2 cellular contexts compared by ENCODE assay signal in the genomic region with DNA sequence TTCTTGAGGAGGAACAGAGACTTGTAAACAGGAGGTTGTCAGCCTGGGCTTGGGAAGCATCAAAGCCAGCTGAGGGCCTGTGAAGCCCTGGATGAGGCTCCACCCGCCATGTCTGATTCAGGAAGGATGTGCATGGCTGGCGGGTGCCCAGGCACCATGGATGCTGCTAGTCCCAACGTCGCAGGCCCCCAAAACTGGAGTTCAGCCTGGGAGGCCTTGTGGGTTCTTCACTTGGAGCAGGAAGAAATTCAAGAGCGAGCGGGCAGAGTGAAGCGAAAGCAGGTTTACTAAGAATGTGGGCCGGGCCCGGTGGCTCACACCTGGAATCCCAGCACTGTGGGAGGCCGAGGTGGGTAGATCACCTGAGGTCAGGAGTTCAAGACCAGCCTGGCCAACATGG.
TF ChIP-seq lines count a peak whose summit lies in the region.

No MANE protein-coding gene starts in this region.

TF ChIP-seq in IMR-90, 13 proteins besides CTCF, POLR2A, EP300 and RAD21:
- TF ChIP-seq SMC3 (IDR thresholded peaks at IDR 0.05; ENCODE audit: low read depth, low read length) (no peak), ELK1 (IDR thresholded peaks at IDR 0.05; ENCODE audit: borderline replicate concordance, low read depth, low read length) (no peak), RFX5 (IDR thresholded peaks at IDR 0.05; ENCODE audit: low read depth, low read length) (no peak), USF2 (IDR thresholded peaks at IDR 0.05; ENCODE audit: low read depth, low read length) (no peak), MAZ (IDR thresholded peaks at IDR 0.05; ENCODE audit: borderline replicate concordance, low read depth, low read length) (no peak), RCOR1 (IDR thresholded peaks at IDR 0.05; ENCODE audit: insufficient replicate concordance, low read length) (no peak), CEBPB (IDR thresholded peaks at IDR 0.05; ENCODE audit: low read depth, low read length) (no peak), BHLHE40 (IDR thresholded peaks at IDR 0.05; ENCODE audit: low read depth, low read length) (no peak), MXI1 (IDR thresholded peaks at IDR 0.05; ENCODE audit: borderline replicate concordance, low read depth, low read length) (no peak), CHD1 (IDR thresholded peaks at IDR 0.05; ENCODE audit: low read depth, low read length) (no peak), MAFK (IDR thresholded peaks at IDR 0.05; ENCODE audit: low read depth, low read length) (no peak)

TF ChIP-seq in endothelial cell of umbilical vein, 7 proteins besides CTCF, POLR2A, EP300 and RAD21:
- TF ChIP-seq MAX (IDR thresholded peaks at IDR 0.05; ENCODE audit: insufficient read depth, insufficient read length): no peak
- TF ChIP-seq EZH2 (IDR thresholded peaks at IDR 0.05; ENCODE audit: borderline replicate concordance, low read depth, low read length, severe bottlenecking): no peak
- no peak for TF ChIP-seq FOS (IDR thresholded peaks at IDR 0.05; ENCODE audit: borderline replicate concordance, insufficient read depth, low read length)
- TF ChIP-seq MYC (IDR thresholded peaks at IDR 0.05; ENCODE audit: low read depth, low read length): no peak
- TF ChIP-seq GATA2 (IDR thresholded peaks at IDR 0.05; ENCODE audit: insufficient read depth, insufficient read length, low read depth, low read length): no peak
- no peak for TF ChIP-seq POLR2AphosphoS5 (IDR thresholded peaks at IDR 0.05; ENCODE audit: insufficient read depth, low read depth, low read length)
- TF ChIP-seq JUN (IDR thresholded peaks at IDR 0.05; ENCODE audit: borderline replicate concordance, insufficient read depth, insufficient read length, low read depth): no peak
TF ChIP-seq in endothelial cell of umbilical vein: peak in this region for 0.
